Comparison of ENCODE assay signal across 1 cellular context in genomic region chr11:119368121-119369034, GRCh38.
A peak's percentile ranks its signal among the peaks of the same experiment; 100 is the strongest.
TF ChIP-seq lines count a peak whose summit lies in the region.

No MANE protein-coding gene starts in this region.

TF ChIP-seq in HepG2, 621 proteins besides CTCF, POLR2A, EP300 and RAD21 (continued from another document and continues in another):
- no peak for TF ChIP-seq ZBTB40 (IDR thresholded peaks at IDR 0.05)
- no peak; the same call in 1 of the 2 replicates for TF ChIP-seq ZBTB40 (CRISPR knock-in tag; IDR thresholded peaks at IDR 0.05)
- TF ChIP-seq RBFOX2 (IDR thresholded peaks at IDR 0.05; ENCODE audit: low read depth, low read length) = peak; percentile 57
- TF ChIP-seq SRSF1 (optimal IDR thresholded peaks at IDR 0.05; ENCODE audit: low read depth, low read length) = peak; percentile 57
- no peak for TF ChIP-seq ZNF333 (CRISPR knock-in tag; IDR thresholded peaks at IDR 0.05; ENCODE audit: borderline replicate concordance)
- TF ChIP-seq SNAPC4 (CRISPR knock-in tag; IDR thresholded peaks at IDR 0.05) = peak; percentile 63; the same call in 1 of the 2 replicates
- TF ChIP-seq TARDBP (CRISPR knock-in tag; IDR thresholded peaks at IDR 0.05) = peak; percentile 84
- TF ChIP-seq JDP2 (CRISPR knock-in tag; IDR thresholded peaks at IDR 0.05; ENCODE audit: borderline replicate concordance) = no peak
- no peak for TF ChIP-seq ZNF75D (CRISPR knock-in tag; IDR thresholded peaks at IDR 0.05; ENCODE audit: borderline replicate concordance)
- no peak for TF ChIP-seq ZNF441 (CRISPR knock-in tag; IDR thresholded peaks at IDR 0.05; ENCODE audit: borderline replicate concordance)
- TF ChIP-seq KMT2A (CRISPR knock-in tag; IDR thresholded peaks at IDR 0.05) = peak; percentile 73; the same call in 1 of the 2 replicates
- TF ChIP-seq RAD51 (IDR thresholded peaks at IDR 0.05; ENCODE audit: borderline replicate concordance) = no peak; the same call in 1 of the 2 replicates
- peak; percentile 48; the same call in 1 of the 2 replicates for TF ChIP-seq FOXJ3 (CRISPR knock-in tag; IDR thresholded peaks at IDR 0.05; ENCODE audit: borderline replicate concordance)
- peak; percentile 96 for TF ChIP-seq TFE3 (CRISPR knock-in tag; IDR thresholded peaks at IDR 0.05)
- no peak for TF ChIP-seq ZNF362 (CRISPR knock-in tag; IDR thresholded peaks at IDR 0.05; ENCODE audit: borderline replicate concordance)
- no peak for TF ChIP-seq ZNF484 (CRISPR knock-in tag; IDR thresholded peaks at IDR 0.05; ENCODE audit: borderline replicate concordance, low read depth)
- TF ChIP-seq PAXIP1 (CRISPR knock-in tag; conservative IDR thresholded peaks at IDR 0.05) = peak; percentile 92
- TF ChIP-seq KDM5B (CRISPR knock-in tag; IDR thresholded peaks at IDR 0.05; ENCODE audit: borderline replicate concordance) = no peak
- 0 out of 2 replicates have a peak, but pooled peaks have one; percentile 25 for TF ChIP-seq MEF2D (CRISPR knock-in tag; IDR thresholded peaks at IDR 0.05)
- TF ChIP-seq CBX5 (CRISPR knock-in tag; IDR thresholded peaks at IDR 0.05; ENCODE audit: borderline replicate concordance) = no peak; the same call in 1 of the 2 replicates
- no peak for TF ChIP-seq ZFP37 (CRISPR knock-in tag; IDR thresholded peaks at IDR 0.05; ENCODE audit: borderline replicate concordance)
- no peak for TF ChIP-seq ZNF530 (CRISPR knock-in tag; IDR thresholded peaks at IDR 0.05; ENCODE audit: low read depth)
- TF ChIP-seq JUND (CRISPR knock-in tag; IDR thresholded peaks at IDR 0.05) = peak; percentile 89
- TF ChIP-seq AGO1 (IDR thresholded peaks at IDR 0.05; ENCODE audit: low read depth, low read length, poor library complexity, severe bottlenecking) = no peak
- TF ChIP-seq ZNF30 (CRISPR knock-in tag; IDR thresholded peaks at IDR 0.05) = no peak
- peak; percentile 17; the same call in 1 of the 2 replicates for TF ChIP-seq PHF20 (CRISPR knock-in tag; IDR thresholded peaks at IDR 0.05)
- no peak; the same call in 1 of the 2 replicates for TF ChIP-seq ZSCAN21 (CRISPR knock-in tag; IDR thresholded peaks at IDR 0.05; ENCODE audit: borderline replicate concordance)
- no peak for TF ChIP-seq ZZZ3 (CRISPR knock-in tag; IDR thresholded peaks at IDR 0.05; ENCODE audit: borderline replicate concordance)
- no peak for TF ChIP-seq RFX5 (IDR thresholded peaks at IDR 0.05; ENCODE audit: low read depth, low read length)
- TF ChIP-seq KLF11 (CRISPR knock-in tag; IDR thresholded peaks at IDR 0.05) = no peak
- TF ChIP-seq KAT7 (CRISPR knock-in tag; IDR thresholded peaks at IDR 0.05; ENCODE audit: borderline replicate concordance) = no peak
